14 cellular contexts compared by ENCODE assay signal in genomic region chr6:55825402-55826051, GRCh38. TPM values are rescaled to one million over a fixed set of nuclear protein-coding genes. Genes with fewer than 3 reads are reported as not detected.
DNase-seq lines count a peak whose midpoint lies in the region; ATAC-seq, FAIRE-seq and TF ChIP-seq lines count a peak whose summit lies in the region.
"Had no signal": no experiment of that assay in that cellular context is flagged by ENCODE, and none has a peak within 500 bp of the region (broad histone marks: within the 10 kb centered on the region; RNA-seq: fewer than 3 reads in every experiment).

No MANE protein-coding gene starts in this region.

- H4K20me1 ChIP-seq in endothelial cell of umbilical vein (replicated peaks; ENCODE audit: control insufficient read depth, extremely low read depth, insufficient read depth, low read length) = no peaks in the 10 kb centered on the region
- H4K20me1 ChIP-seq: BLaER1 treated with 17β-estradiol and CSF1 and Interleukin-3, amounts not matched to agents 10 nM and 100 nM had no signal

- H2BK120ac ChIP-seq in mesenchymal stem cell (ENCODE audit: low read depth, low read length) = no peak overlapping the region

- no peaks in the 10 kb centered on the region for H3K4me1 Mint-ChIP-seq in T-cell
- H3K4me1 Mint-ChIP-seq: immature natural killer cell had no signal

- H3K9me3 ChIP-seq in endothelial cell of umbilical vein (replicated peaks; ENCODE audit: control insufficient read depth, insufficient read depth, low read length) = no peaks in the 10 kb centered on the region
- no peaks in the 10 kb centered on the region for H3K9me3 ChIP-seq in mesenchymal stem cell (ENCODE audit: control insufficient read depth, low read length)
- H3K9me3 ChIP-seq: BLaER1 treated with 17β-estradiol and CSF1 and Interleukin-3, amounts not matched to agents 10 nM and 100 nM had no signal

- FAIRE-seq in HTR-8/SVneo (lab: Jason Lieb, UNC) (no peak), endothelial cell of umbilical vein (lab: Jason Lieb, UNC) (no peak)

- no peak overlapping the region for H3K4me2 ChIP-seq in endothelial cell of umbilical vein (ENCODE audit: insufficient read depth, low read length)
- peak overlapping the region; percentile 26 for H3K4me2 ChIP-seq in mesenchymal stem cell (ENCODE audit: low read length, poor library complexity, severe bottlenecking)
- H3K4me2 ChIP-seq: BLaER1 treated with 17β-estradiol and CSF1 and Interleukin-3, amounts not matched to agents 10 nM and 100 nM had no signal

- H3K27me3 Mint-ChIP-seq in T-cell = no peaks in the 10 kb centered on the region

- DNase-seq in HTR-8/SVneo (ENCODE audit: insufficient read length, low spot score) (peak; percentile 10), endothelial cell of umbilical vein (ENCODE audit: low read depth, low spot score) (peak; percentile 37), mesenchymal stem cell (peak; percentile 73), T-cell (no peak), DMS79 (lab: John Stamatoyannopoulos, UW) (no peak), NCI-H1436 treated with DMSO at 0.1 percent for 48 hours (lab: John Stamatoyannopoulos, UW) (no peak)
- no peak for DNase-seq in stimulated activated naive CD8-positive, alpha-beta T cell treated with anti-CD3 and anti-CD28 coated beads, Interleukin-15, Interleukin-2, amounts not matched to agents 100 U/mL and 50 U/mL, for 24 hours
- DNase-seq: activated T-cell treated with anti-CD3 and anti-CD28 coated beads for 4 hours, immature natural killer cell, NCI-H2081 treated with DMSO at 0.1 percent for 48 hours, SW 1271 had no signal

- H3K14ac ChIP-seq in mesenchymal stem cell (ENCODE audit: low read length in 2 of 2) = no peak overlapping the region

- H3K36me3 ChIP-seq in ACC112 (ENCODE audit: insufficient read depth, low read length) (no peaks in the 10 kb centered on the region), endothelial cell of umbilical vein (ENCODE audit: control insufficient read depth in 2 of 2, extremely low read depth in 1 of 2, insufficient read depth in 2 of 2, low read length in 2 of 2) (no peaks in the 10 kb centered on the region), mesenchymal stem cell (ENCODE audit: control insufficient read depth in 1 of 2, insufficient read depth in 2 of 2, low read depth in 1 of 2, low read length in 2 of 2) (no peaks in the 10 kb centered on the region)
- H3K36me3 ChIP-seq: BLaER1 treated with 17β-estradiol and CSF1 and Interleukin-3, amounts not matched to agents 10 nM and 100 nM had no signal

- CTCF ChIA-PET in endothelial cell of umbilical vein (lab: Charles Lee) = no interaction called here
- CTCF ChIA-PET in T-cell (lab: Charles Lee) = no interaction called here

- peak overlapping the region; percentile 25 for H2AFZ ChIP-seq in ACC112 (ENCODE audit: low read length, unreplicated experiment)
- H2AFZ ChIP-seq in endothelial cell of umbilical vein (ENCODE audit: low read depth, low read length) = no peak overlapping the region
- H2AFZ ChIP-seq in mesenchymal stem cell (ENCODE audit: low read depth, low read length) = no peak overlapping the region

- H3K4ac ChIP-seq in mesenchymal stem cell (ENCODE audit: low read depth in 1 of 2, low read length in 2 of 2) = no peak overlapping the region

- no TSS peak for BruUV-seq in endothelial cell of umbilical vein (replicated peaks; lab: Mats Ljungman, UMichigan)

- H3K27me3 ChIP-seq in ACC112 (ENCODE audit: insufficient read depth, low read length) = no peaks in the 10 kb centered on the region
- H3K27me3 ChIP-seq in endothelial cell of umbilical vein (ENCODE audit: control insufficient read depth in 2 of 2, insufficient read depth in 2 of 2, low read length in 2 of 2) = no peaks in the 10 kb centered on the region
- H3K27me3 ChIP-seq in mesenchymal stem cell (ENCODE audit: control insufficient read depth in 1 of 2, insufficient read depth in 1 of 2, low read length in 2 of 2) = no peaks in the 10 kb centered on the region
- H3K27me3 ChIP-seq: BLaER1 treated with 17β-estradiol and CSF1 and Interleukin-3, amounts not matched to agents 10 nM and 100 nM had no signal

- H2AK5ac ChIP-seq in mesenchymal stem cell (ENCODE audit: low read length, severe bottlenecking) = no peak overlapping the region

- H3K4me3 Mint-ChIP-seq in T-cell = no peak overlapping the region
- H3K4me3 Mint-ChIP-seq: immature natural killer cell had no signal

- no peak overlapping the region for H4K8ac ChIP-seq in mesenchymal stem cell (ENCODE audit: low read length)

- H3K27ac Mint-ChIP-seq in T-cell = no peak overlapping the region
- H3K27ac Mint-ChIP-seq: immature natural killer cell had no signal

- no peak overlapping the region for H3K23ac ChIP-seq in mesenchymal stem cell (ENCODE audit: low read length in 2 of 2)

- H3K4me3 ChIP-seq in ACC112 (ENCODE audit: low read depth, low read length) = no peak overlapping the region
- no peak overlapping the region for H3K4me3 ChIP-seq in endothelial cell of umbilical vein (replicated peaks in 1 of 3; ENCODE audit: insufficient read depth in 1 of 3, low read depth in 1 of 3, low read length in 3 of 3)
- peak overlapping the region in 1 of 2 experiments; percentile 16 for H3K4me3 ChIP-seq in mesenchymal stem cell (ENCODE audit: insufficient read depth in 1 of 2, low read depth in 1 of 2, low read length in 2 of 2)
- H3K4me3 ChIP-seq: BLaER1 treated with 17β-estradiol and CSF1 and Interleukin-3, amounts not matched to agents 10 nM and 100 nM had no signal

- no peak overlapping the region for H2BK12ac ChIP-seq in mesenchymal stem cell (ENCODE audit: low read length in 2 of 2)

- POLR2A ChIA-PET in endothelial cell of umbilical vein (lab: Charles Lee) (interaction anchor here (0.6 kb wide), 1 partner anchor 208 kb away, joined by 3 read pairs; no protein-coding TSS in a partner anchor), T-cell (lab: Charles Lee) (no interaction called here)

- H2BK15ac ChIP-seq in mesenchymal stem cell (ENCODE audit: low read depth, poor library complexity, severe bottlenecking) = no peak overlapping the region

- H3K27ac ChIP-seq in ACC112 (ENCODE audit: low read depth, low read length) = no peak overlapping the region
- H3K27ac ChIP-seq in endothelial cell of umbilical vein (ENCODE audit: insufficient read depth, low read depth, low read length) = no peak overlapping the region
- peak overlapping the region; percentile 76 for H3K27ac ChIP-seq in mesenchymal stem cell (ENCODE audit: low read length, poor library complexity, severe bottlenecking)
- H3K27ac ChIP-seq: BLaER1 treated with 17β-estradiol and CSF1 and Interleukin-3, amounts not matched to agents 10 nM and 100 nM; HL-60 had no signal

- no peaks in the 10 kb centered on the region for H3K36me3 Mint-ChIP-seq in T-cell
- H3K36me3 Mint-ChIP-seq: immature natural killer cell had no signal

- no peak for ATAC-seq in stimulated activated naive CD8-positive, alpha-beta T cell treated with anti-CD3 and anti-CD28 coated beads, Interleukin-15, Interleukin-2, amounts not matched to agents 100 U/mL and 50 U/mL, for 24 hours
- no peak for ATAC-seq in T-cell (replicated peaks in 1 of 4)

- no peaks in the 10 kb centered on the region for H3K79me1 ChIP-seq in mesenchymal stem cell (replicated peaks; ENCODE audit: low read length, poor library complexity, severe bottlenecking)

- H3K9me3 Mint-ChIP-seq in T-cell = peaks cover 0 to 8% (median 3%) of the 10 kb centered on the region in 3 donors

- H3K4me1 ChIP-seq in ACC112 (ENCODE audit: control insufficient read depth, insufficient read depth, low read length, unreplicated experiment) (peaks cover 14% of the 10 kb centered on the region), endothelial cell of umbilical vein (ENCODE audit: control insufficient read depth, extremely low read depth, insufficient read depth, low read length) (no peaks in the 10 kb centered on the region), mesenchymal stem cell (ENCODE audit: control insufficient read depth, insufficient read depth, low read depth, low read length) (no peaks in the 10 kb centered on the region)
- H3K4me1 ChIP-seq: BLaER1 treated with 17β-estradiol and CSF1 and Interleukin-3, amounts not matched to agents 10 nM and 100 nM had no signal

- no peak for TF ChIP-seq POLR2A in endothelial cell of umbilical vein (IDR thresholded peaks at IDR 0.05; ENCODE audit: low read depth, low read length)

- peaks cover 4% of the 10 kb centered on the region for H3K9me1 ChIP-seq in endothelial cell of umbilical vein (replicated peaks; ENCODE audit: control insufficient read depth, extremely low read depth, insufficient read depth, low read length)

- no peak for TF ChIP-seq CTCF in endothelial cell of umbilical vein (IDR thresholded peaks at IDR 0.05; ENCODE audit: extremely low read depth in 1 of 2, insufficient read depth in 1 of 2, low read depth in 1 of 2, low read length in 2 of 2)

- no peak overlapping the region for H3K18ac ChIP-seq in mesenchymal stem cell (ENCODE audit: low read depth in 1 of 2, low read length in 2 of 2)

- intact Hi-C loops in endothelial cell of umbilical vein (cut with micrococcal nuclease) = no loop called here

- H2BK5ac ChIP-seq in mesenchymal stem cell (ENCODE audit: low read depth, low read length, poor library complexity, severe bottlenecking) = no peak overlapping the region

- H4K91ac ChIP-seq in mesenchymal stem cell (ENCODE audit: low read length) = no peak overlapping the region

- H3K79me2 ChIP-seq in ACC112 (ENCODE audit: control insufficient read depth, insufficient read depth, low read length, unreplicated experiment) (no peaks in the 10 kb centered on the region), endothelial cell of umbilical vein (ENCODE audit: control insufficient read depth, insufficient read depth, low read length) (no peaks in the 10 kb centered on the region)

- H3K9ac ChIP-seq in endothelial cell of umbilical vein (replicated peaks; ENCODE audit: extremely low read depth, insufficient read depth, low read length) = no peak overlapping the region
- peak overlapping the region; percentile 43 for H3K9ac ChIP-seq in mesenchymal stem cell (ENCODE audit: low read length)
- H3K9ac ChIP-seq: BLaER1 treated with 17β-estradiol and CSF1 and Interleukin-3, amounts not matched to agents 10 nM and 100 nM had no signal

- dilution Hi-C loops in endothelial cell of umbilical vein (cut with MboI; ENCODE audit: extremely low pct_ligation_motif_present, low sequenced_read_pairs) = no loop called here

RNA-seq across cellular contexts. Expression of gene BMP5, which starts 49.9 kb away (rescaled TPM):
- total RNA-seq in endothelial cell of umbilical vein (not detected in 2 replicates), T-cell (not detected)
- not detected in 2 replicates for polyA plus RNA-seq in endothelial cell of umbilical vein
- polyA plus RNA-seq in endothelial cell of umbilical vein (2011; cell fraction: cytosol; rRNA removed) = not detected in 2 replicates
- polyA plus RNA-seq in endothelial cell of umbilical vein (2011; cell fraction: nucleus; rRNA removed) = not detected in 2 replicates
- polyA plus RNA-seq in endothelial cell of umbilical vein (2012) = not detected in 2 replicates
- not detected in 2 replicates for polyA minus RNA-seq in endothelial cell of umbilical vein
- polyA minus RNA-seq in endothelial cell of umbilical vein (2011; cell fraction: cytosol; rRNA and poly(A)+ RNA removed) = 10.8 TPM
- 0.10 TPM in 1 of 2 replicates, not detected in the other for polyA minus RNA-seq in endothelial cell of umbilical vein (2011; cell fraction: nucleus; rRNA and poly(A)+ RNA removed)
- polyA plus RNA-seq in mesenchymal stem cell (2013, experiment 1 of 2) = 8.7 TPM
- polyA plus RNA-seq in mesenchymal stem cell (2013, experiment 2 of 2) = 9.5 TPM
- polyA plus RNA-seq: immature natural killer cell had no signal

Comparison
In these comparisons a context has a peak if more than half of its experiments do, and no peak if none do; other contexts are left out.
1. DNase-seq: peak in HTR-8/SVneo (single experiment), endothelial cell of umbilical vein (single experiment) and mesenchymal stem cell (single experiment); none in stimulated activated naive CD8-positive, alpha-beta T cell treated with anti-CD3 and anti-CD28 coated beads, Interleukin-15, Interleukin-2, amounts not matched to agents 100 U/mL and 50 U/mL, for 24 hours (single experiment), T-cell (0 of 34), DMS79 (single experiment) and NCI-H1436 treated with DMSO at 0.1 percent for 48 hours (single experiment).